ENCODE assay signal across 8 cellular contexts in genomic region chr11:65112551-65113360, GRCh38. TPM values are rescaled to one million over a fixed set of nuclear protein-coding genes. Genes with fewer than 3 reads are reported as not detected.
A peak's percentile ranks its signal among the peaks of the same experiment; 100 is the strongest.
DNase-seq lines count a peak whose midpoint lies in the region; ATAC-seq and TF ChIP-seq lines count a peak whose summit lies in the region.

No MANE protein-coding gene starts in this region.

- ATAC-seq in HG03045 (IDR thresholded peaks at IDR 0.05; ENCODE audit: unreplicated experiment) (peak; percentile 29), Panc1 (peak; percentile 36), heart right ventricle (peak; percentile 40 to 62 (median 51)), GM18511 (IDR thresholded peaks at IDR 0.05; ENCODE audit: unreplicated experiment) (no peak), GM19324 (IDR thresholded peaks at IDR 0.05; ENCODE audit: low FRiP score, unreplicated experiment) (no peak)

- peak overlapping the region; percentile 80 for H3K4me3 Mint-ChIP-seq in activated naive CD4-positive, alpha-beta T cell treated with anti-CD3 and anti-CD28 coated beads for 36 hours
- peak overlapping the region; percentile 95 for H3K4me3 Mint-ChIP-seq in progenitor cell of endocrine pancreas (ENCODE audit: low read depth)

- TF ChIP-seq CTCF in Panc1 (IDR thresholded peaks at IDR 0.05) (peak; percentile 99), heart right ventricle (IDR thresholded peaks at IDR 0.05) (peak; percentile 66 to 91 (median 86)), progenitor cell of endocrine pancreas (IDR thresholded peaks at IDR 0.05; ENCODE audit: unreplicated experiment) (peak; percentile 88)

- CTCF ChIA-PET in Panc1 (lab: Charles Lee), result interaction anchor here (0.7 to 0.9 kb wide), 3 partner anchors 111 to 204 kb away, joined by 3 read pairs; no protein-coding TSS in a partner anchor
- CTCF ChIA-PET in activated naive CD4-positive, alpha-beta T cell treated with anti-CD3 and anti-CD28 coated beads for 36 hours (lab: Charles Lee), result interaction anchor here (0.6 to 4.1 kb wide), 10 partner anchors 9 to 326 kb away, joined by 3 to 41 read pairs (median 4); partner anchors contain the start of genes ARL2, FAU, MRPL49 and SNX15

- H3K4me3 ChIP-seq in Panc1 (ENCODE audit: low read depth in 2 of 2, low read length in 2 of 2) (peak overlapping the region; percentile 72 to 93), heart right ventricle (peak overlapping the region; percentile 38 to 75 (median 59))

- H3K27ac ChIP-seq in Panc1 (ENCODE audit: low read length), result peak overlapping the region; percentile 79
- peak overlapping the region; percentile 27 to 84 (median 74) for H3K27ac ChIP-seq in heart right ventricle

- POLR2A ChIA-PET in Panc1 (lab: Charles Lee), result no interaction called here

- no TSS peak for BruUV-seq in Panc1 (replicated peaks; lab: Mats Ljungman, UMichigan)

- H3K36me3 ChIP-seq in Panc1 (ENCODE audit: control insufficient read depth, insufficient read depth, low read length) (no peaks in the 10 kb centered on the region), heart right ventricle (peaks cover 0 to 42% (median 26%) of the 10 kb centered on the region in 9 donors)

- H3K36me3 Mint-ChIP-seq in activated naive CD4-positive, alpha-beta T cell treated with anti-CD3 and anti-CD28 coated beads for 36 hours (ENCODE audit: low read depth), result peaks cover 6% of the 10 kb centered on the region
- peaks cover 1% of the 10 kb centered on the region for H3K36me3 Mint-ChIP-seq in progenitor cell of endocrine pancreas (ENCODE audit: insufficient read depth)

- H3K9me3 ChIP-seq in Panc1 (ENCODE audit: control insufficient read depth, insufficient read depth, low read depth, low read length) (no peaks in the 10 kb centered on the region), heart right ventricle (no peaks in the 10 kb centered on the region)

- intact Hi-C loops in Panc1 (cut with micrococcal nuclease; ENCODE audit: unreplicated experiment), result loop anchor here (10.0 kb wide), 1 partner anchor 268 kb away; the partner anchor contains the start of gene CDC42BPG
- intact Hi-C loops in activated naive CD4-positive, alpha-beta T cell treated with anti-CD3 and anti-CD28 coated beads for 36 hours (cut with micrococcal nuclease), result loop anchor here (5.0 kb wide), 2 partner anchors 150 to 220 kb away; partner anchors contain the start of genes DPF2 and POLA2
- intact Hi-C loops in heart right ventricle (cut with DNase I), result loop anchor here in 4 of 10 donors (5.0 to 10.0 kb wide), 4 partner anchors 70 to 338 kb away; partner anchors contain the start of genes ARL2 (in 1 of the 4), CAPN1 (in 1 of the 4) and SF1 (in 1 of the 4)

- H3K27ac Mint-ChIP-seq in activated naive CD4-positive, alpha-beta T cell treated with anti-CD3 and anti-CD28 coated beads for 36 hours, result peak overlapping the region; percentile 72
- H3K27ac Mint-ChIP-seq in progenitor cell of endocrine pancreas, result peak overlapping the region; percentile 87

- H3K4me1 ChIP-seq in Panc1 (ENCODE audit: control insufficient read depth, insufficient read depth, low read length) (peaks cover 30% of the 10 kb centered on the region), heart right ventricle (peaks cover 26 to 67% (median 54%) of the 10 kb centered on the region in 9 donors)

- H3K27me3 ChIP-seq in Panc1 (ENCODE audit: control insufficient read depth, insufficient read depth, low read length), result no peaks in the 10 kb centered on the region
- peaks cover 0 to 10% (median 0%) of the 10 kb centered on the region in 7 donors for H3K27me3 ChIP-seq in heart right ventricle

- in situ Hi-C loops in G401 (cut with HindIII; ENCODE audit: low sequenced_read_pairs), result no loop called here
- in situ Hi-C loops in Panc1 (cut with HindIII; ENCODE audit: low pct_unique_long_range_greater_than_20kb, low sequenced_read_pairs), result no loop called here

- H3K27me3 Mint-ChIP-seq in activated naive CD4-positive, alpha-beta T cell treated with anti-CD3 and anti-CD28 coated beads for 36 hours (ENCODE audit: low read depth), result no peaks in the 10 kb centered on the region
- no peaks in the 10 kb centered on the region for H3K27me3 Mint-ChIP-seq in progenitor cell of endocrine pancreas

- H3K9me3 Mint-ChIP-seq in activated naive CD4-positive, alpha-beta T cell treated with anti-CD3 and anti-CD28 coated beads for 36 hours, result no peaks in the 10 kb centered on the region
- H3K9me3 Mint-ChIP-seq in progenitor cell of endocrine pancreas (ENCODE audit: low read depth), result no peaks in the 10 kb centered on the region

- peak; percentile 49 for DNase-seq in G401 (ENCODE audit: low spot score)
- peak; percentile 22 for DNase-seq in Panc1 (ENCODE audit: low read depth, low spot score)
- DNase-seq in activated naive CD4-positive, alpha-beta T cell treated with anti-CD3 and anti-CD28 coated beads for 36 hours, result peak; percentile 78
- peak; percentile 50 to 74 for DNase-seq in heart right ventricle
- peak; percentile 65 for DNase-seq in progenitor cell of endocrine pancreas (ENCODE audit: low spot score, unreplicated experiment)

- WGBS in heart right ventricle, 2 donors, result 0 to 1% methylated on average over 51 to 57 of the region's 57 CpGs

- peaks cover 51% of the 10 kb centered on the region for H3K4me1 Mint-ChIP-seq in activated naive CD4-positive, alpha-beta T cell treated with anti-CD3 and anti-CD28 coated beads for 36 hours (ENCODE audit: low read depth)
- H3K4me1 Mint-ChIP-seq in progenitor cell of endocrine pancreas (ENCODE audit: low read depth), result peaks cover 9% of the 10 kb centered on the region

RNA-seq across cellular contexts. Expression of gene TM7SF2, which starts 1.1 kb away (rescaled TPM):
- 23.5 and 39.0 TPM in 2 replicates for total RNA-seq in G401 (2014; rRNA removed; shearing (Covaris generic))
- total RNA-seq in Panc1 (2021; ENCODE audit: unreplicated experiment), result 85.4 TPM
- 140 TPM for polyA plus RNA-seq in Panc1 (2012; ENCODE audit: insufficient read length)
- total RNA-seq in activated naive CD4-positive, alpha-beta T cell treated with anti-CD3 and anti-CD28 coated beads for 36 hours, result 10 to 100 TPM; 10.9 to 11.9 TPM
- 10 to 100 TPM; 38.1 to 87.8 (median 69.5) TPM for total RNA-seq in heart right ventricle
- 10 to 100 TPM; 18.5 to 83.6 TPM for polyA plus RNA-seq in heart right ventricle
- 123 and 124 TPM in 2 replicates for total RNA-seq in progenitor cell of endocrine pancreas

RNA-seq across cellular contexts. Expression of gene ZNHIT2, which starts 4.7 kb away (rescaled TPM):
- 12.7 and 21.0 TPM in 2 replicates for total RNA-seq in G401 (2014; rRNA removed; shearing (Covaris generic))
- total RNA-seq in Panc1 (2021; ENCODE audit: unreplicated experiment) (27.1 TPM), heart right ventricle (1 to 10 TPM; 4.3 to 8.3 (median 6.5) TPM), progenitor cell of endocrine pancreas (10.5 and 11.8 TPM in 2 replicates)
- 49.9 TPM for polyA plus RNA-seq in Panc1 (2012; ENCODE audit: insufficient read length)
- 1 to 10 TPM; 5.6 to 6.1 TPM for total RNA-seq in activated naive CD4-positive, alpha-beta T cell treated with anti-CD3 and anti-CD28 coated beads for 36 hours
- 10 to 100 TPM; 16.5 to 17.5 TPM for polyA plus RNA-seq in heart right ventricle

RNA-seq across cellular contexts. Expression of gene FAU, which starts 9.2 kb away (rescaled TPM):
- total RNA-seq in G401 (2014; rRNA removed; shearing (Covaris generic)), result 137 and 188 TPM in 2 replicates
- 1,001 TPM for total RNA-seq in Panc1 (2021; ENCODE audit: unreplicated experiment)
- 1,612 TPM for polyA plus RNA-seq in Panc1 (2012; ENCODE audit: insufficient read length)
- 1,000 to 10,000 TPM; 1,272 to 1,294 TPM for total RNA-seq in activated naive CD4-positive, alpha-beta T cell treated with anti-CD3 and anti-CD28 coated beads for 36 hours
- total RNA-seq in heart right ventricle, result 100 to 1,000 TPM; 536 to 674 (median 617) TPM
- polyA plus RNA-seq in heart right ventricle, result 1,000 to 10,000 TPM; 1,297 to 1,540 TPM
- total RNA-seq in progenitor cell of endocrine pancreas, result 607 and 611 TPM in 2 replicates

RNA-seq across cellular contexts. Expression of gene MRPL49, which starts 9.4 kb away (rescaled TPM):
- 108 and 117 TPM in 2 replicates for total RNA-seq in G401 (2014; rRNA removed; shearing (Covaris generic))
- total RNA-seq in Panc1 (2021; ENCODE audit: unreplicated experiment) (111 TPM), heart right ventricle (10 to 100 TPM; 33.8 to 44.8 (median 39.9) TPM), progenitor cell of endocrine pancreas (38.8 and 39.6 TPM in 2 replicates)
- 84.1 TPM for polyA plus RNA-seq in Panc1 (2012; ENCODE audit: insufficient read length)
- total RNA-seq in activated naive CD4-positive, alpha-beta T cell treated with anti-CD3 and anti-CD28 coated beads for 36 hours, result 10 to 100 TPM; 49.3 to 51.6 TPM
- polyA plus RNA-seq in heart right ventricle, result 10 to 100 TPM in 1 of 2 donors, 1 to 10 TPM in 1; 6.4 to 39.0 TPM

RNA-seq across cellular contexts. Expression of gene VPS51, which starts 16.7 kb away (rescaled TPM):
- total RNA-seq in G401 (2014; rRNA removed; shearing (Covaris generic)), result 212 and 303 TPM in 2 replicates
- total RNA-seq in Panc1 (2021; ENCODE audit: unreplicated experiment), result 101 TPM
- 210 TPM for polyA plus RNA-seq in Panc1 (2012; ENCODE audit: insufficient read length)
- 10 to 100 TPM; 90.8 to 96.0 TPM for total RNA-seq in activated naive CD4-positive, alpha-beta T cell treated with anti-CD3 and anti-CD28 coated beads for 36 hours
- total RNA-seq in heart right ventricle, result 100 to 1,000 TPM in 6 of 10 donors, 10 to 100 TPM in 4; 79.2 to 123 (median 100) TPM
- 100 to 1,000 TPM in 1 of 2 donors, 10 to 100 TPM in 1; 85.2 to 102 TPM for polyA plus RNA-seq in heart right ventricle
- total RNA-seq in progenitor cell of endocrine pancreas, result 112 and 123 TPM in 2 replicates

Comparison
In these comparisons a context has a peak if more than half of its experiments do, and no peak if none do; other contexts are left out.
1. DNase-seq: peak in every context shown above with its lines; median percentile 78 in activated naive CD4-positive, alpha-beta T cell treated with anti-CD3 and anti-CD28 coated beads for 36 hours; 65 in progenitor cell of endocrine pancreas; 62 in heart right ventricle; 49 in G401; 22 in Panc1.
2. ATAC-seq: peak in HG03045 (single experiment), Panc1 (single experiment) and heart right ventricle (8 of 8); none in GM18511 (single experiment) and GM19324 (single experiment).
3. Peak in every context shown above with its lines, with median percentiles within 50 percentile points of each other: CTCF ChIP-seq.